In genomic region chr6:158242071-158242606, GRCh38 we compare ENCODE assay signal across 9 cellular contexts.
DNase-seq lines count a peak whose midpoint lies in the region; ATAC-seq and TF ChIP-seq lines count a peak whose summit lies in the region.
"Had no signal": no experiment of that assay in that cellular context is flagged by ENCODE, and none has a peak within 500 bp of the region (broad histone marks: within the 10 kb centered on the region; RNA-seq: fewer than 3 reads in every experiment).

No MANE protein-coding gene starts in this region.

- peaks cover 34% of the 10 kb centered on the region for H3K79me2 ChIP-seq in PC-9 (ENCODE audit: low read depth)

- POLR2A ChIA-PET in CD8-positive, alpha-beta T cell (lab: Charles Lee), result interaction anchor here (0.8 to 1.2 kb wide), 2 partner anchors 8 to 86 kb away, joined by 3 read pairs; no protein-coding TSS in a partner anchor
- POLR2A ChIA-PET in PC-9 (lab: Charles Lee; ENCODE audit: unreplicated experiment) (no interaction called here), GM10248 (lab: Yijun Ruan, JAX) (no interaction called here)

- H3K4me2 ChIP-seq in PC-9, result peak overlapping the region; percentile 60

- no peaks in the 10 kb centered on the region for H3K27me3 ChIP-seq in CD8-positive, alpha-beta T cell (ENCODE audit: insufficient read depth, low read length)
- H3K27me3 ChIP-seq in PC-9 (ENCODE audit: insufficient read depth, low read depth), result no peaks in the 10 kb centered on the region
- no peaks in the 10 kb centered on the region for H3K27me3 ChIP-seq in right lobe of liver
- H3K27me3 ChIP-seq: vagina had no signal

- CTCF ChIA-PET in CD8-positive, alpha-beta T cell (lab: Charles Lee), result interaction anchor here (1.3 kb wide), 1 partner anchor 21 kb away, joined by 4 read pairs; no protein-coding TSS in a partner anchor
- CTCF ChIA-PET in PC-9 (lab: Charles Lee), result no interaction called here
- CTCF ChIA-PET in GM10248 (lab: Yijun Ruan, JAX), result interaction anchor here (0.9 to 1.4 kb wide), 8 partner anchors 9 to 402 kb away, joined by 3 to 6 read pairs (median 3); partner anchors contain the start of gene DYNLT1

- H3K27ac Mint-ChIP-seq in CD8-positive, alpha-beta T cell, result peak overlapping the region; percentile 82

- WGBS in right lobe of liver (ENCODE audit: insufficient coverage, low coverage, low lambda C conversion rate, missing lambda C conversion rate), result 42% methylated on average over 6 of the region's 7 CpGs

- no peaks in the 10 kb centered on the region for H3K9me3 Mint-ChIP-seq in CD8-positive, alpha-beta T cell

- no peak for DNase-seq in CD8-positive, alpha-beta T cell
- DNase-seq in PC-9, result no peak
- DNase-seq in right lobe of liver, result no peak
- DNase-seq in stimulated activated CD4-positive, alpha-beta T cell treated with anti-CD3 and anti-CD28 coated beads, Interleukin-2, amount 100 ng/mL, for 48 hours, result no peak
- no peak for DNase-seq in GDM1 (lab: John Stamatoyannopoulos, UW)
- DNase-seq in GM10248 (ENCODE audit: extremely low spot score), result no peak
- no peak for DNase-seq in activated CD4-positive, alpha-beta T cell treated with anti-CD3 and anti-CD28 coated beads, Interleukin-2, amount 50 U/mL, for 48 hours

- peaks cover 10% of the 10 kb centered on the region for H3K36me3 Mint-ChIP-seq in CD8-positive, alpha-beta T cell

- TF ChIP-seq CTCF in CD8-positive, alpha-beta T cell (IDR thresholded peaks at IDR 0.05), result no peak
- no peak for TF ChIP-seq CTCF in PC-9 (conservative IDR thresholded peaks at IDR 0.05)
- no peak for TF ChIP-seq CTCF in right lobe of liver (IDR thresholded peaks at IDR 0.05)
- TF ChIP-seq CTCF in GM10248 (IDR thresholded peaks at IDR 0.05; ENCODE audit: control extremely low read depth, extremely low read depth, low read depth, missing control alignments), result no peak

- no peaks in the 10 kb centered on the region for H3K27me3 Mint-ChIP-seq in CD8-positive, alpha-beta T cell (ENCODE audit: low read depth)

- no peak overlapping the region for H3K27ac ChIP-seq in CD8-positive, alpha-beta T cell (ENCODE audit: low read depth, low read length)
- H3K27ac ChIP-seq in PC-9 (peak overlapping the region; percentile 77), right lobe of liver (peak overlapping the region in 2 of 3 donors; percentile 1 to 10)
- H3K27ac ChIP-seq: vagina had no signal

- H3K9me2 ChIP-seq in PC-9 (ENCODE audit: insufficient read depth), result no peaks in the 10 kb centered on the region

- no TSS peak for BruUV-seq in PC-9 (replicated peaks; lab: Mats Ljungman, UMichigan)

- peaks cover 4% of the 10 kb centered on the region; the same call in 1 of the 2 replicates for H4K20me1 ChIP-seq in PC-9 (ENCODE audit: insufficient read depth)

- no peak overlapping the region for H3K4me3 ChIP-seq in CD8-positive, alpha-beta T cell (ENCODE audit: low read depth, low read length)
- H3K4me3 ChIP-seq in PC-9 (peak overlapping the region; percentile 21; the same call in 1 of the 2 replicates), right lobe of liver (no peak overlapping the region)
- H3K4me3 ChIP-seq: vagina had no signal

- ATAC-seq in CD8-positive, alpha-beta T cell, result peak; percentile 17
- ATAC-seq in GM19467 (IDR thresholded peaks at IDR 0.05; ENCODE audit: unreplicated experiment) (peak; percentile 32), right lobe of liver (peak in 2 of 4 donors; percentile 6 to 9)

- H3K36me3 ChIP-seq in CD8-positive, alpha-beta T cell (ENCODE audit: insufficient read depth, low read length), result no peaks in the 10 kb centered on the region
- H3K36me3 ChIP-seq in PC-9 (ENCODE audit: low read depth), result no peaks in the 10 kb centered on the region
- H3K36me3 ChIP-seq in right lobe of liver, result no peaks in the 10 kb centered on the region
- H3K36me3 ChIP-seq: vagina had no signal

- H2AFZ ChIP-seq in PC-9, result no peak overlapping the region

- no peaks in the 10 kb centered on the region for H3K9me3 ChIP-seq in CD8-positive, alpha-beta T cell (ENCODE audit: low read length)
- H3K9me3 ChIP-seq in PC-9 (ENCODE audit: insufficient read depth, low read depth) (no peaks in the 10 kb centered on the region), right lobe of liver (no peaks in the 10 kb centered on the region)
- H3K9me3 ChIP-seq: vagina had no signal

- intact Hi-C loops in CD8-positive, alpha-beta T cell (cut with DNase I, micrococcal nuclease), result no loop called here
- intact Hi-C loops in PC-9 (cut with micrococcal nuclease; ENCODE audit: unreplicated experiment), result no loop called here
- intact Hi-C loops in right lobe of liver (cut with DNase I), result no loop called here

- TF ChIP-seq POLR2A in right lobe of liver (IDR thresholded peaks at IDR 0.05), result no peak

- peaks cover 11% of the 10 kb centered on the region for H3K4me1 ChIP-seq in CD8-positive, alpha-beta T cell (ENCODE audit: insufficient read depth, low read length)
- H3K4me1 ChIP-seq in PC-9 (replicated peaks; ENCODE audit: insufficient read depth), result peaks cover 29% of the 10 kb centered on the region
- H3K4me1 ChIP-seq in right lobe of liver, result peaks cover 0 to 13% (median 6%) of the 10 kb centered on the region in 4 donors

- H3F3A ChIP-seq in PC-9 (ENCODE audit: insufficient read depth, low read depth), result peaks cover 31% of the 10 kb centered on the region

- no peak overlapping the region for H3K4me3 Mint-ChIP-seq in CD8-positive, alpha-beta T cell

- H3K4me1 Mint-ChIP-seq in CD8-positive, alpha-beta T cell (ENCODE audit: low read depth), result peaks cover 38% of the 10 kb centered on the region
